16 cellular contexts compared by ENCODE assay signal in the genomic region with DNA sequence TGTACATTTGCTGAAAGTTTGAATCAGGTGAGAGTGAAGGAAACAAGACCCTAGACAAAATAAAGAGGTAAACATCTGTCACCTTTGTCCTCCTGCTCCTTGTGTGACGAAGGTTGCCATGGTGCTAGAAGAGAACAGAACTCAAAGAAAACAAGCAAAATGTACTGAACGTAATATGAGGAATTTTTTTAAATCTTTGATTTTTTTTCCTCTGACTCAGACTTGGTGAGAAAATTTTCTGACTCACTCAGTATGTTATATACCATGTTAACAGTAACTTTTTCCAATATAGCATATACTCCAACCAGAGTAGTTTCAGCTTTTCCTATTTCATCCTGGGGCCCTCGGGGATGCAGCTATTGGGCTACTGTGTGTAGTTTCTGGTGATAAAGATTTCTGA.
DNase-seq lines count a peak whose midpoint lies in the region; ATAC-seq, FAIRE-seq and TF ChIP-seq lines count a peak whose summit lies in the region.
"Had no signal": no experiment of that assay in that cellular context is flagged by ENCODE, and none has a peak within 500 bp of the region (broad histone marks: within the 10 kb centered on the region; RNA-seq: fewer than 3 reads in every experiment).

No MANE protein-coding gene starts in this region.

- BruUV-seq in mammary epithelial cell (replicated peaks; lab: Mats Ljungman, UMichigan): no TSS peak

- H2AFZ ChIP-seq in mammary epithelial cell (ENCODE audit: low read depth, low read length): no peak overlapping the region

- no peaks in the 10 kb centered on the region for H3K9me3 ChIP-seq in mammary epithelial cell (replicated peaks; ENCODE audit: insufficient read depth, low read length)
- H3K9me3 ChIP-seq in skeletal muscle satellite cell (replicated peaks; ENCODE audit: low read length): peaks cover 4% of the 10 kb centered on the region
- no peaks in the 10 kb centered on the region for H3K9me3 ChIP-seq in CD4-positive, alpha-beta memory T cell (ENCODE audit: control insufficient read depth in 1 of 2, low read length in 2 of 2)
- H3K9me3 ChIP-seq: psoas muscle had no signal

- 86% methylated on average over 3 of the region's 3 CpGs for WGBS in mammary epithelial cell (ENCODE audit: low coverage, missing lambda C conversion rate)

- no peak for TF ChIP-seq POLR2A in H54 (IDR thresholded peaks at IDR 0.05; ENCODE audit: low read depth, low read length)

- intact Hi-C loops in mammary epithelial cell (cut with micrococcal nuclease) (loop anchor here (2.0 to 10.0 kb wide), 5 partner anchors 268 to 1296 kb away; no protein-coding TSS in a partner anchor), natural killer cell (cut with micrococcal nuclease) (no loop called here)
- intact Hi-C loops in CD4-positive, alpha-beta memory T cell (cut with micrococcal nuclease): no loop called here

- H3K27ac ChIP-seq in mammary epithelial cell (ENCODE audit: insufficient read depth, low read depth, low read length): no peak overlapping the region
- no peak overlapping the region for H3K27ac ChIP-seq in CD4-positive, alpha-beta memory T cell (ENCODE audit: low read depth, low read length)
- H3K27ac ChIP-seq: 22Rv1, C4-2B, psoas muscle had no signal

- POLR2A ChIA-PET in CD4-positive, alpha-beta memory T cell (lab: Charles Lee; ENCODE audit: partially characterized antibody): no interaction called here

- no peak overlapping the region for H3K4me3 Mint-ChIP-seq in natural killer cell
- no peak overlapping the region for H3K4me3 Mint-ChIP-seq in CD4-positive, alpha-beta memory T cell
- H3K4me3 Mint-ChIP-seq: activated CD4-positive, alpha-beta memory T cell treated with anti-CD3 and anti-CD28 coated beads, Interleukin-2, amount 10 ng/mL, durations not matched to agents 7 days and 5 days had no signal

- peaks cover 9 to 12% of the 10 kb centered on the region in 2 donors for H3K9me3 Mint-ChIP-seq in natural killer cell
- H3K9me3 Mint-ChIP-seq in CD4-positive, alpha-beta memory T cell: peaks cover 0 to 14% (median 5%) of the 10 kb centered on the region in 8 donors

- H3K79me2 ChIP-seq in mammary epithelial cell (ENCODE audit: insufficient read depth, low read length): no peaks in the 10 kb centered on the region

- no peak overlapping the region for H3K27ac Mint-ChIP-seq in natural killer cell
- no peak overlapping the region for H3K27ac Mint-ChIP-seq in CD4-positive, alpha-beta memory T cell
- H3K27ac Mint-ChIP-seq: activated CD4-positive, alpha-beta memory T cell treated with anti-CD3 and anti-CD28 coated beads, Interleukin-2, amount 10 ng/mL, durations not matched to agents 7 days and 5 days had no signal

- in situ Hi-C loops in mammary epithelial cell (cut with MboI; ENCODE audit: low sequenced_read_pairs in 2 of 2): loop anchor here in 1 of 2 donors (25.0 kb wide), 1 partner anchor 653 kb away; no protein-coding TSS in a partner anchor

- DNase-seq in DMS53 (lab: John Stamatoyannopoulos, UW) (peak; percentile 18), DMS53 treated with DMSO at 0.1 percent for 48 hours (lab: John Stamatoyannopoulos, UW; ENCODE audit: unreplicated experiment) (no peak), mammary epithelial cell (peak; percentile 6), iris pigment epithelial cell (ENCODE audit: low read depth) (peak; percentile 92), natural killer cell (no peak), H54 (ENCODE audit: insufficient read length, low spot score) (no peak)
- no peak for DNase-seq in CD4-positive, alpha-beta memory T cell
- DNase-seq: activated CD4-positive, alpha-beta memory T cell treated with anti-CD3 and anti-CD28 coated beads, Interleukin-2, amount 10 ng/mL, durations not matched to agents 7 days and 5 days; DND-41; effector memory CD4-positive, alpha-beta T cell; Karpas-422; NCI-H1694; psoas muscle had no signal

- H3K4me3 ChIP-seq in mammary epithelial cell (replicated peaks in 1 of 3; ENCODE audit: insufficient read depth in 1 of 3, low read depth in 2 of 3, low read length in 3 of 3) (no peak overlapping the region), skeletal muscle satellite cell (ENCODE audit: low read length) (no peak overlapping the region)
- H3K4me3 ChIP-seq in CD4-positive, alpha-beta memory T cell (ENCODE audit: low read length in 2 of 2): no peak overlapping the region
- H3K4me3 ChIP-seq: psoas muscle had no signal

- H3K9ac ChIP-seq in mammary epithelial cell (ENCODE audit: insufficient read depth, low read length) (no peak overlapping the region), skeletal muscle satellite cell (ENCODE audit: low read depth, low read length) (peak overlapping the region; percentile 79)

- no peaks in the 10 kb centered on the region for H3K4me1 Mint-ChIP-seq in natural killer cell
- peaks cover 0 to 1% (median 0%) of the 10 kb centered on the region in 4 donors for H3K4me1 Mint-ChIP-seq in CD4-positive, alpha-beta memory T cell
- H3K4me1 Mint-ChIP-seq: activated CD4-positive, alpha-beta memory T cell treated with anti-CD3 and anti-CD28 coated beads, Interleukin-2, amount 10 ng/mL, durations not matched to agents 7 days and 5 days had no signal

- H3K36me3 ChIP-seq in mammary epithelial cell (ENCODE audit: insufficient read depth, low read length) (no peaks in the 10 kb centered on the region), skeletal muscle satellite cell (ENCODE audit: insufficient read depth, low read length) (no peaks in the 10 kb centered on the region)
- H3K36me3 ChIP-seq in CD4-positive, alpha-beta memory T cell (ENCODE audit: insufficient read depth, low read length): no peaks in the 10 kb centered on the region

- H4K20me1 ChIP-seq in mammary epithelial cell (ENCODE audit: insufficient read depth, low read length): no peaks in the 10 kb centered on the region

- CTCF ChIA-PET in mammary epithelial cell (lab: Charles Lee; ENCODE audit: low non-redundant PET): no interaction called here
- CTCF ChIA-PET in CD4-positive, alpha-beta memory T cell (lab: Charles Lee; ENCODE audit: partially characterized antibody): no interaction called here

- dilution Hi-C loops in mammary epithelial cell (cut with HindIII; ENCODE audit: low sequenced_read_pairs): no loop called here

- TF ChIP-seq CTCF in mammary epithelial cell (conservative IDR thresholded peaks at IDR 0.05 in 1 of 2, IDR thresholded peaks at IDR 0.05 in 1 of 2; ENCODE audit: extremely low read depth in 1 of 2, insufficient read depth in 1 of 2, low read depth in 1 of 2, low read length in 2 of 2) (no peak), natural killer cell (IDR thresholded peaks at IDR 0.05) (no peak)

- H3K27me3 Mint-ChIP-seq in natural killer cell (ENCODE audit: low read depth in 2 of 2): peaks cover 0 to 3% of the 10 kb centered on the region in 2 donors
- peaks cover 3 to 4% of the 10 kb centered on the region in 2 donors for H3K27me3 Mint-ChIP-seq in CD4-positive, alpha-beta memory T cell
- H3K27me3 Mint-ChIP-seq: activated CD4-positive, alpha-beta memory T cell treated with anti-CD3 and anti-CD28 coated beads, Interleukin-2, amount 10 ng/mL, durations not matched to agents 7 days and 5 days had no signal

- no peak for ATAC-seq in natural killer cell
- ATAC-seq: psoas muscle had no signal

- H3K27me3 ChIP-seq in mammary epithelial cell (ENCODE audit: insufficient read depth, low read length): no peaks in the 10 kb centered on the region
- no peaks in the 10 kb centered on the region for H3K27me3 ChIP-seq in skeletal muscle satellite cell (ENCODE audit: control insufficient read depth, insufficient read depth, low read length)
- no peaks in the 10 kb centered on the region for H3K27me3 ChIP-seq in CD4-positive, alpha-beta memory T cell (ENCODE audit: insufficient read depth, low read length)

- no peaks in the 10 kb centered on the region for H3K36me3 Mint-ChIP-seq in natural killer cell
- no peaks in the 10 kb centered on the region for H3K36me3 Mint-ChIP-seq in CD4-positive, alpha-beta memory T cell

- FAIRE-seq in H54 (lab: Jason Lieb, UNC): no peak

- H3K4me2 ChIP-seq in mammary epithelial cell (ENCODE audit: insufficient read depth, low read depth, low read length) (no peak overlapping the region), skeletal muscle satellite cell (ENCODE audit: low read length) (peak overlapping the region; percentile 85)

- H3K4me1 ChIP-seq in mammary epithelial cell (ENCODE audit: insufficient read depth, low read length) (peaks cover 19% of the 10 kb centered on the region), skeletal muscle satellite cell (ENCODE audit: control insufficient read depth, insufficient read depth, low read length) (peaks cover 29% of the 10 kb centered on the region)
- no peaks in the 10 kb centered on the region for H3K4me1 ChIP-seq in CD4-positive, alpha-beta memory T cell (ENCODE audit: insufficient read depth, low read length)
- H3K4me1 ChIP-seq: psoas muscle had no signal

Comparison
In these comparisons a context has a peak if more than half of its experiments do, and no peak if none do; other contexts are left out.
1. DNase-seq: peak in DMS53 (single experiment), mammary epithelial cell (single experiment) and iris pigment epithelial cell (single experiment); none in DMS53 treated with DMSO at 0.1 percent for 48 hours (single experiment), natural killer cell (single experiment), H54 (single experiment) and CD4-positive, alpha-beta memory T cell (0 of 5).